Comparison of ENCODE assay signal across 2 cellular contexts in genomic region chr11:94218372-94218771, GRCh38.
TF ChIP-seq lines count a peak whose summit lies in the region.

No MANE protein-coding gene starts in this region.

TF ChIP-seq in A549, 52 proteins besides CTCF, POLR2A, EP300 and RAD21 (continued from another document):
- TF ChIP-seq, protein P1, sequence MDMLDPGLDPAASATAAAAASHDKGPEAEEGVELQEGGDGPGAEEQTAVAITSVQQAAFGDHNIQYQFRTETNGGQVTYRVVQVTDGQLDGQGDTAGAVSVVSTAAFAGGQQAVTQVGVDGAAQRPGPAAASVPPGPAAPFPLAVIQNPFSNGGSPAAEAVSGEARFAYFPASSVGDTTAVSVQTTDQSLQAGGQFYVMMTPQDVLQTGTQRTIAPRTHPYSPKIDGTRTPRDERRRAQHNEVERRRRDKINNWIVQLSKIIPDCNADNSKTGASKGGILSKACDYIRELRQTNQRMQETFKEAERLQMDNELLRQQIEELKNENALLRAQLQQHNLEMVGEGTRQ (IDR thresholded peaks at IDR 0.05), result no peak
- TF ChIP-seq HES2 (IDR thresholded peaks at IDR 0.05) (no peak), EHF (CRISPR knock-in tag; IDR thresholded peaks at IDR 0.05) (no peak), CBX2 (IDR thresholded peaks at IDR 0.05; ENCODE audit: borderline replicate concordance, low read depth) (no peak), FOSL2 (IDR thresholded peaks at IDR 0.05) (no peak), FOSL2 (CRISPR knock-in tag; IDR thresholded peaks at IDR 0.05) (no peak), BHLHE40 (IDR thresholded peaks at IDR 0.05; ENCODE audit: low read depth, low read length) (no peak)
- TF ChIP-seq, protein P2, sequence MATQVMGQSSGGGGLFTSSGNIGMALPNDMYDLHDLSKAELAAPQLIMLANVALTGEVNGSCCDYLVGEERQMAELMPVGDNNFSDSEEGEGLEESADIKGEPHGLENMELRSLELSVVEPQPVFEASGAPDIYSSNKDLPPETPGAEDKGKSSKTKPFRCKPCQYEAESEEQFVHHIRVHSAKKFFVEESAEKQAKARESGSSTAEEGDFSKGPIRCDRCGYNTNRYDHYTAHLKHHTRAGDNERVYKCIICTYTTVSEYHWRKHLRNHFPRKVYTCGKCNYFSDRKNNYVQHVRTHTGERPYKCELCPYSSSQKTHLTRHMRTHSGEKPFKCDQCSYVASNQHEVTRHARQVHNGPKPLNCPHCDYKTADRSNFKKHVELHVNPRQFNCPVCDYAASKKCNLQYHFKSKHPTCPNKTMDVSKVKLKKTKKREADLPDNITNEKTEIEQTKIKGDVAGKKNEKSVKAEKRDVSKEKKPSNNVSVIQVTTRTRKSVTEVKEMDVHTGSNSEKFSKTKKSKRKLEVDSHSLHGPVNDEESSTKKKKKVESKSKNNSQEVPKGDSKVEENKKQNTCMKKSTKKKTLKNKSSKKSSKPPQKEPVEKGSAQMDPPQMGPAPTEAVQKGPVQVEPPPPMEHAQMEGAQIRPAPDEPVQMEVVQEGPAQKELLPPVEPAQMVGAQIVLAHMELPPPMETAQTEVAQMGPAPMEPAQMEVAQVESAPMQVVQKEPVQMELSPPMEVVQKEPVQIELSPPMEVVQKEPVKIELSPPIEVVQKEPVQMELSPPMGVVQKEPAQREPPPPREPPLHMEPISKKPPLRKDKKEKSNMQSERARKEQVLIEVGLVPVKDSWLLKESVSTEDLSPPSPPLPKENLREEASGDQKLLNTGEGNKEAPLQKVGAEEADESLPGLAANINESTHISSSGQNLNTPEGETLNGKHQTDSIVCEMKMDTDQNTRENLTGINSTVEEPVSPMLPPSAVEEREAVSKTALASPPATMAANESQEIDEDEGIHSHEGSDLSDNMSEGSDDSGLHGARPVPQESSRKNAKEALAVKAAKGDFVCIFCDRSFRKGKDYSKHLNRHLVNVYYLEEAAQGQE (IDR thresholded peaks at IDR 0.05), result peak; percentile 68

TF ChIP-seq in GM23338, 12 proteins besides CTCF, POLR2A, EP300 and RAD21 (continued from another document):
- TF ChIP-seq, protein P2 (IDR thresholded peaks at IDR 0.05; ENCODE audit: unreplicated experiment), result peak; percentile 66
- no peak for TF ChIP-seq STAT1 (IDR thresholded peaks at IDR 0.05; ENCODE audit: unreplicated experiment)
